ENCODE assay signal across 14 cellular contexts in genomic region chr2:97741686-97742085, GRCh38. TPM values are rescaled to one million over a fixed set of nuclear protein-coding genes. Genes with fewer than 3 reads are reported as not detected.
DNase-seq lines count a peak whose midpoint lies in the region; ATAC-seq and TF ChIP-seq lines count a peak whose summit lies in the region.
"Had no signal": no experiment of that assay in that cellular context is flagged by ENCODE, and none has a peak within 500 bp of the region (broad histone marks: within the 10 kb centered on the region; RNA-seq: fewer than 3 reads in every experiment).

No MANE protein-coding gene starts in this region.

- peak overlapping the region; percentile 30 to 32 for H3K4me3 Mint-ChIP-seq in activated T-cell treated with anti-CD3 and anti-CD28 coated beads, Interleukin-2, amount 50 U/mL, for 72 hours
- H3K4me3 Mint-ChIP-seq in activated naive CD8-positive, alpha-beta T cell treated with anti-CD3 and anti-CD28 coated beads, Interleukin-2, amount 10 ng/mL, durations not matched to agents 7 days and 5 days: peak overlapping the region; percentile 37

- POLR2A ChIA-PET in activated naive CD8-positive, alpha-beta T cell treated with anti-CD3 and anti-CD28 coated beads, Interleukin-2, amount 10 ng/mL, durations not matched to agents 7 days and 5 days (lab: Charles Lee): interaction anchor here (1.0 to 6.5 kb wide), 5 partner anchors 11 to 96 kb away, joined by 3 to 60 read pairs (median 12); partner anchors contain the start of genes COX5B and ZAP70

- peaks cover 12 to 31% of the 10 kb centered on the region in 2 donors for H3K36me3 Mint-ChIP-seq in activated T-cell treated with anti-CD3 and anti-CD28 coated beads, Interleukin-2, amount 50 U/mL, for 72 hours (ENCODE audit: insufficient read depth in 2 of 2)
- peaks cover 26% of the 10 kb centered on the region for H3K36me3 Mint-ChIP-seq in activated naive CD8-positive, alpha-beta T cell treated with anti-CD3 and anti-CD28 coated beads, Interleukin-2, amount 10 ng/mL, durations not matched to agents 7 days and 5 days

- H3K4me2 ChIP-seq in trophoblast cell (ENCODE audit: low read length): no peak overlapping the region
- no peak overlapping the region for H3K4me2 ChIP-seq in GM23248 (ENCODE audit: unreplicated experiment)

- H2BK12ac ChIP-seq in trophoblast cell (ENCODE audit: low read length): peak overlapping the region; percentile 30

- H2BK120ac ChIP-seq in trophoblast cell (ENCODE audit: insufficient read depth, low read length, poor library complexity): peak overlapping the region; percentile 27

- peaks cover 14% of the 10 kb centered on the region for H3K79me1 ChIP-seq in trophoblast cell (ENCODE audit: low read length)

- no peak overlapping the region for H3K23ac ChIP-seq in trophoblast cell (ENCODE audit: low read length)

- peak overlapping the region; percentile 50 for H3K4ac ChIP-seq in trophoblast cell (ENCODE audit: low read depth, low read length)

- peak overlapping the region; percentile 70 for H2BK5ac ChIP-seq in trophoblast cell (ENCODE audit: low read depth, low read length, poor library complexity)

- H3K36me3 ChIP-seq in RWPE2 (ENCODE audit: low read depth) (no peaks in the 10 kb centered on the region), trophoblast cell (ENCODE audit: control insufficient read depth in 1 of 2, insufficient read depth in 2 of 2, low read length in 2 of 2) (no peaks in the 10 kb centered on the region), GM23248 (ENCODE audit: low read depth) (no peaks in the 10 kb centered on the region)

- H4K91ac ChIP-seq in trophoblast cell (ENCODE audit: low read depth, low read length): peak overlapping the region; percentile 95

- no peak for TF ChIP-seq CTCF in RWPE2 (IDR thresholded peaks at IDR 0.05; ENCODE audit: poor library complexity, severe bottlenecking)

- no peak for DNase-seq in activated T-cell treated with anti-CD3 and anti-CD28 coated beads, Interleukin-2, amount 50 U/mL, for 72 hours
- DNase-seq in activated T-cell treated with anti-CD3 and anti-CD28 coated beads, Interleukin-2, amount 50 U/mL, for 48 hours: no peak
- DNase-seq in RWPE2 (ENCODE audit: low spot score): peak; percentile 30
- no peak for DNase-seq in activated naive CD8-positive, alpha-beta T cell treated with anti-CD3 and anti-CD28 coated beads, Interleukin-2, amount 10 ng/mL, durations not matched to agents 7 days and 5 days
- no peak for DNase-seq in trophoblast cell
- no peak for DNase-seq in GM23248
- DNase-seq in NCI-H1930 (lab: John Stamatoyannopoulos, UW): no peak
- DNase-seq: mucosa of descending colon, NCI-H1694, NCI-H510A, RPMI8226 had no signal

- peak overlapping the region; percentile 69 for H3K14ac ChIP-seq in trophoblast cell (ENCODE audit: low read length)

- no peaks in the 10 kb centered on the region for H3K79me2 ChIP-seq in trophoblast cell (ENCODE audit: control insufficient read depth, insufficient read depth, low read length, poor library complexity)
- H3K79me2 ChIP-seq in GM23248 (ENCODE audit: insufficient read depth): no peaks in the 10 kb centered on the region
- H3K79me2 ChIP-seq: parathyroid adenoma had no signal

- H4K8ac ChIP-seq in trophoblast cell (ENCODE audit: low read depth, low read length): peak overlapping the region; percentile 43

- no peaks in the 10 kb centered on the region for H4K20me1 ChIP-seq in GM23248 (ENCODE audit: insufficient read depth)

- H2AK5ac ChIP-seq in trophoblast cell (ENCODE audit: low read length): peak overlapping the region; percentile 66

- peak overlapping the region; percentile 76 for H3K18ac ChIP-seq in trophoblast cell (ENCODE audit: low read length)

- no peaks in the 10 kb centered on the region for H3K27me3 Mint-ChIP-seq in activated T-cell treated with anti-CD3 and anti-CD28 coated beads, Interleukin-2, amount 50 U/mL, for 72 hours (ENCODE audit: low read depth)
- no peaks in the 10 kb centered on the region for H3K27me3 Mint-ChIP-seq in activated naive CD8-positive, alpha-beta T cell treated with anti-CD3 and anti-CD28 coated beads, Interleukin-2, amount 10 ng/mL, durations not matched to agents 7 days and 5 days

- WGBS in trophoblast cell (ENCODE audit: extremely low coverage, insufficient coverage, insufficient read length): 100% methylated on average over 1 of the region's 4 CpGs
- 68 to 69% methylated on average over 4 of the region's 4 CpGs for WGBS in GM23248 (ENCODE audit: low coverage in 1 of 2, low lambda C conversion rate in 2 of 2, missing lambda C conversion rate in 2 of 2), 2 experiments

- no peak overlapping the region for H3K4me3 ChIP-seq in RWPE2 (ENCODE audit: severe bottlenecking)
- no peak overlapping the region for H3K4me3 ChIP-seq in trophoblast cell (ENCODE audit: low read depth, low read length)
- H3K4me3 ChIP-seq in GM23248: no peak overlapping the region
- H3K4me3 ChIP-seq: dorsolateral prefrontal cortex, mucosa of descending colon had no signal

- in situ Hi-C loops in GM23248 (cut with MboI): no loop called here

- H3K9me2 ChIP-seq in GM23248 (ENCODE audit: insufficient read depth): no peaks in the 10 kb centered on the region

- no peak overlapping the region for H3K9ac ChIP-seq in trophoblast cell (ENCODE audit: low read length)
- H3K9ac ChIP-seq in GM23248: no peak overlapping the region
- H3K9ac ChIP-seq: parathyroid adenoma had no signal

- peak overlapping the region; percentile 16 for H3K27ac Mint-ChIP-seq in activated T-cell treated with anti-CD3 and anti-CD28 coated beads, Interleukin-2, amount 50 U/mL, for 72 hours
- peak overlapping the region; percentile 66 for H3K27ac Mint-ChIP-seq in activated naive CD8-positive, alpha-beta T cell treated with anti-CD3 and anti-CD28 coated beads, Interleukin-2, amount 10 ng/mL, durations not matched to agents 7 days and 5 days

- H3K27ac ChIP-seq in RWPE2 (ENCODE audit: poor library complexity, severe bottlenecking): no peak overlapping the region
- no peak overlapping the region for H3K27ac ChIP-seq in trophoblast cell (ENCODE audit: low read depth, low read length)
- no peak overlapping the region for H3K27ac ChIP-seq in GM23248
- H3K27ac ChIP-seq: dorsolateral prefrontal cortex, parathyroid adenoma had no signal

- H3K9me3 ChIP-seq in RWPE2 (ENCODE audit: severe bottlenecking) (no peaks in the 10 kb centered on the region), trophoblast cell (ENCODE audit: insufficient read depth, low read depth, low read length) (peaks cover 5% of the 10 kb centered on the region), GM23248 (ENCODE audit: low read depth) (no peaks in the 10 kb centered on the region)
- H3K9me3 ChIP-seq: mucosa of descending colon had no signal

- no peaks in the 10 kb centered on the region for H3K27me3 ChIP-seq in RWPE2 (ENCODE audit: insufficient read depth, poor library complexity, severe bottlenecking)
- H3K27me3 ChIP-seq in trophoblast cell (ENCODE audit: insufficient read depth, low read length): no peaks in the 10 kb centered on the region
- H3K27me3 ChIP-seq in GM23248 (replicated peaks; ENCODE audit: insufficient read depth): no peaks in the 10 kb centered on the region
- H3K27me3 ChIP-seq: dorsolateral prefrontal cortex had no signal

- H3K4me1 ChIP-seq in RWPE2 (ENCODE audit: insufficient read depth, poor library complexity, severe bottlenecking) (peaks cover 17% of the 10 kb centered on the region), trophoblast cell (ENCODE audit: control insufficient read depth in 1 of 2, insufficient read depth in 2 of 2, low read length in 2 of 2) (peaks cover 11 to 14% of the 10 kb centered on the region in 2 experiments), GM23248 (ENCODE audit: insufficient read depth) (peaks cover 5% of the 10 kb centered on the region; the same call in 1 of the 2 replicates)
- H3K4me1 ChIP-seq: parathyroid adenoma had no signal

- H2AFZ ChIP-seq in trophoblast cell (ENCODE audit: insufficient read depth, low read length, poor library complexity) (no peak overlapping the region), GM23248 (no peak overlapping the region)
- H2AFZ ChIP-seq: parathyroid adenoma had no signal

- no peaks in the 10 kb centered on the region for H3F3A ChIP-seq in GM23248 (ENCODE audit: insufficient read depth)

- no peak overlapping the region for H4K12ac ChIP-seq in trophoblast cell (ENCODE audit: low read depth, low read length)

- no peaks in the 10 kb centered on the region for H3K9me3 Mint-ChIP-seq in activated T-cell treated with anti-CD3 and anti-CD28 coated beads, Interleukin-2, amount 50 U/mL, for 72 hours
- H3K9me3 Mint-ChIP-seq in activated naive CD8-positive, alpha-beta T cell treated with anti-CD3 and anti-CD28 coated beads, Interleukin-2, amount 10 ng/mL, durations not matched to agents 7 days and 5 days: no peaks in the 10 kb centered on the region

- H3K4me1 Mint-ChIP-seq in activated T-cell treated with anti-CD3 and anti-CD28 coated beads, Interleukin-2, amount 50 U/mL, for 72 hours (ENCODE audit: low read depth): peaks cover 69% of the 10 kb centered on the region
- peaks cover 57% of the 10 kb centered on the region for H3K4me1 Mint-ChIP-seq in activated naive CD8-positive, alpha-beta T cell treated with anti-CD3 and anti-CD28 coated beads, Interleukin-2, amount 10 ng/mL, durations not matched to agents 7 days and 5 days

- ATAC-seq in activated T-cell treated with anti-CD3 and anti-CD28 coated beads, Interleukin-2, amount 50 U/mL, for 72 hours (replicated peaks in 1 of 2): no peak
- ATAC-seq in RWPE2 (ENCODE audit: low read depth) (no peak), HG02981 (IDR thresholded peaks at IDR 0.05; ENCODE audit: unreplicated experiment) (no peak)
- no peak for ATAC-seq in activated naive CD8-positive, alpha-beta T cell treated with anti-CD3 and anti-CD28 coated beads, Interleukin-2, amount 10 ng/mL, durations not matched to agents 7 days and 5 days (ENCODE audit: low read depth)

RNA-seq across cellular contexts. Expression of gene ZAP70, which starts 28.3 kb away (rescaled TPM):
- total RNA-seq in activated T-cell treated with anti-CD3 and anti-CD28 coated beads, Interleukin-2, amount 50 U/mL, for 72 hours: 100 to 1,000 TPM; 164 to 190 TPM
- 100 to 1,000 TPM; 350 to 367 TPM for total RNA-seq in activated naive CD8-positive, alpha-beta T cell treated with anti-CD3 and anti-CD28 coated beads, Interleukin-2, amount 10 ng/mL, durations not matched to agents 7 days and 5 days
- polyA plus RNA-seq in trophoblast cell (2013): 3.2 and 3.3 TPM in 2 replicates
- total RNA-seq in GM23248 (2014; rRNA removed; shearing (Covaris generic)): not detected in 2 replicates
- not detected in 2 replicates for polyA plus RNA-seq in GM23248 (2016; fragmentation: Nextera tagmentation; extraction: Ambion mirVana)

Comparison
In these comparisons a context has a peak if more than half of its experiments do, and no peak if none do; other contexts are left out.
1. RNA of gene ZAP70, which starts 28.3 kb away (total RNA-seq): 350 to 367 TPM in activated naive CD8-positive, alpha-beta T cell treated with anti-CD3 and anti-CD28 coated beads, Interleukin-2, amount 10 ng/mL, durations not matched to agents 7 days and 5 days and 164 to 190 TPM in activated T-cell treated with anti-CD3 and anti-CD28 coated beads, Interleukin-2, amount 50 U/mL, for 72 hours; not detected in GM23248; every median in the first group is over 100 times any median in the second.